Comparison of ENCODE assay signal across 9 cellular contexts in genomic region chr6:44058617-44059358, GRCh38.
DNase-seq lines count a peak whose midpoint lies in the region; ATAC-seq and TF ChIP-seq lines count a peak whose summit lies in the region.
"Had no signal": no experiment of that assay in that cellular context is flagged by ENCODE, and none has a peak within 500 bp of the region (broad histone marks: within the 10 kb centered on the region; RNA-seq: fewer than 3 reads in every experiment).

No MANE protein-coding gene starts in this region.

- H3K9me3 ChIP-seq in left lung (no peaks in the 10 kb centered on the region), tibial artery (no peaks in the 10 kb centered on the region)

- peaks cover 3% of the 10 kb centered on the region for H3K4me1 Mint-ChIP-seq in activated CD4-positive, alpha-beta T cell treated with anti-CD3 and anti-CD28 coated beads for 36 hours
- peaks cover 5% of the 10 kb centered on the region for H3K4me1 Mint-ChIP-seq in activated naive CD4-positive, alpha-beta T cell treated with anti-CD3 and anti-CD28 coated beads, Interleukin-2, amount 10 ng/mL, durations not matched to agents 7 days and 5 days
- H3K4me1 Mint-ChIP-seq: B cell had no signal

- H3K27ac Mint-ChIP-seq in activated CD4-positive, alpha-beta T cell treated with anti-CD3 and anti-CD28 coated beads for 36 hours = no peak overlapping the region
- H3K27ac Mint-ChIP-seq in activated naive CD4-positive, alpha-beta T cell treated with anti-CD3 and anti-CD28 coated beads, Interleukin-2, amount 10 ng/mL, durations not matched to agents 7 days and 5 days = no peak overlapping the region
- H3K27ac Mint-ChIP-seq: B cell had no signal

- H3K36me3 Mint-ChIP-seq in activated CD4-positive, alpha-beta T cell treated with anti-CD3 and anti-CD28 coated beads for 36 hours (ENCODE audit: low read depth) = no peaks in the 10 kb centered on the region
- H3K36me3 Mint-ChIP-seq in activated naive CD4-positive, alpha-beta T cell treated with anti-CD3 and anti-CD28 coated beads, Interleukin-2, amount 10 ng/mL, durations not matched to agents 7 days and 5 days = no peaks in the 10 kb centered on the region

- H3K27me3 Mint-ChIP-seq in activated CD4-positive, alpha-beta T cell treated with anti-CD3 and anti-CD28 coated beads for 36 hours = peaks cover 5% of the 10 kb centered on the region
- peaks cover 42% of the 10 kb centered on the region for H3K27me3 Mint-ChIP-seq in activated naive CD4-positive, alpha-beta T cell treated with anti-CD3 and anti-CD28 coated beads, Interleukin-2, amount 10 ng/mL, durations not matched to agents 7 days and 5 days

- intact Hi-C loops in activated CD4-positive, alpha-beta T cell treated with anti-CD3 and anti-CD28 coated beads for 36 hours (cut with DNase I, micrococcal nuclease) = no loop called here
- intact Hi-C loops in left lung (cut with DNase I) = no loop called here
- intact Hi-C loops in tibial artery (cut with DNase I; ENCODE audit: low total_unique reads) = no loop called here

- POLR2A ChIA-PET in activated CD4-positive, alpha-beta T cell treated with anti-CD3 and anti-CD28 coated beads for 36 hours (lab: Charles Lee) = no interaction called here

- peak; percentile 76 for ATAC-seq in activated CD4-positive, alpha-beta T cell treated with anti-CD3 and anti-CD28 coated beads for 36 hours
- peak; percentile 88 for ATAC-seq in HG03432 (IDR thresholded peaks at IDR 0.05; ENCODE audit: unreplicated experiment)
- peak; percentile 89 for ATAC-seq in left lung

- peak; percentile 51 for DNase-seq in activated CD4-positive, alpha-beta T cell treated with anti-CD3 and anti-CD28 coated beads for 36 hours
- no peak for DNase-seq in activated CD4-positive, alpha-beta T cell treated with anti-CD3 and anti-CD28 coated beads, Interleukin-2, amount 50 U/mL, for 4 hours
- DNase-seq in brain pericyte (ENCODE audit: low read depth, low spot score) (peak; percentile 89), left lung (peak; percentile 91 to 94), tibial artery (peak; percentile 91 to 93), ecto neural progenitor cell (ENCODE audit: low spot score) (no peak)
- DNase-seq in activated naive CD4-positive, alpha-beta T cell treated with anti-CD3 and anti-CD28 coated beads, Interleukin-2, amount 10 ng/mL, durations not matched to agents 7 days and 5 days = no peak

- H3K4me1 ChIP-seq in left lung (peaks cover 27 to 53% of the 10 kb centered on the region in 2 donors), tibial artery (peaks cover 0 to 64% (median 36%) of the 10 kb centered on the region in 4 donors)

- H3K36me3 ChIP-seq in left lung = no peaks in the 10 kb centered on the region
- H3K36me3 ChIP-seq in tibial artery = no peaks in the 10 kb centered on the region

- TF ChIP-seq CTCF in left lung (IDR thresholded peaks at IDR 0.05) (peak in 1 of 2 donors; percentile 17), tibial artery (IDR thresholded peaks at IDR 0.05) (no peak)

- H3K27me3 ChIP-seq in left lung (no peaks in the 10 kb centered on the region), tibial artery (no peaks in the 10 kb centered on the region)

- peaks cover 4% of the 10 kb centered on the region for H3K9me3 Mint-ChIP-seq in activated CD4-positive, alpha-beta T cell treated with anti-CD3 and anti-CD28 coated beads for 36 hours (ENCODE audit: low read depth)
- no peaks in the 10 kb centered on the region for H3K9me3 Mint-ChIP-seq in activated naive CD4-positive, alpha-beta T cell treated with anti-CD3 and anti-CD28 coated beads, Interleukin-2, amount 10 ng/mL, durations not matched to agents 7 days and 5 days

- peak overlapping the region; percentile 88 to 93 for H3K27ac ChIP-seq in left lung
- peak overlapping the region; percentile 61 to 66 for H3K27ac ChIP-seq in tibial artery

- H3K4me3 Mint-ChIP-seq in activated CD4-positive, alpha-beta T cell treated with anti-CD3 and anti-CD28 coated beads for 36 hours = no peak overlapping the region
- no peak overlapping the region for H3K4me3 Mint-ChIP-seq in activated naive CD4-positive, alpha-beta T cell treated with anti-CD3 and anti-CD28 coated beads, Interleukin-2, amount 10 ng/mL, durations not matched to agents 7 days and 5 days
- H3K4me3 Mint-ChIP-seq: B cell had no signal

- CTCF ChIA-PET in activated CD4-positive, alpha-beta T cell treated with anti-CD3 and anti-CD28 coated beads for 36 hours (lab: Charles Lee) = interaction anchor here (0.6 to 0.8 kb wide), 2 partner anchors 8 to 114 kb away, joined by 3 to 5 read pairs; no protein-coding TSS in a partner anchor
- CTCF ChIA-PET in activated naive CD4-positive, alpha-beta T cell treated with anti-CD3 and anti-CD28 coated beads, Interleukin-2, amount 10 ng/mL, durations not matched to agents 7 days and 5 days (lab: Charles Lee) = interaction anchor here (1.1 to 1.3 kb wide), 2 partner anchors 10 to 54 kb away, joined by 3 read pairs; no protein-coding TSS in a partner anchor

- no peak overlapping the region for H3K4me3 ChIP-seq in left lung
- no peak overlapping the region for H3K4me3 ChIP-seq in tibial artery

Comparison
In these comparisons a context has a peak if more than half of its experiments do, and no peak if none do; other contexts are left out.
1. DNase-seq: peak in activated CD4-positive, alpha-beta T cell treated with anti-CD3 and anti-CD28 coated beads for 36 hours (single experiment), brain pericyte (single experiment), left lung (2 of 2) and tibial artery (2 of 2); none in activated CD4-positive, alpha-beta T cell treated with anti-CD3 and anti-CD28 coated beads, Interleukin-2, amount 50 U/mL, for 4 hours (0 of 2), activated naive CD4-positive, alpha-beta T cell treated with anti-CD3 and anti-CD28 coated beads, Interleukin-2, amount 10 ng/mL, durations not matched to agents 7 days and 5 days (single experiment) and ecto neural progenitor cell (single experiment).
2. Peak in every context shown above with its lines, with median percentiles within 50 percentile points of each other: ATAC-seq.